In the genomic region with DNA sequence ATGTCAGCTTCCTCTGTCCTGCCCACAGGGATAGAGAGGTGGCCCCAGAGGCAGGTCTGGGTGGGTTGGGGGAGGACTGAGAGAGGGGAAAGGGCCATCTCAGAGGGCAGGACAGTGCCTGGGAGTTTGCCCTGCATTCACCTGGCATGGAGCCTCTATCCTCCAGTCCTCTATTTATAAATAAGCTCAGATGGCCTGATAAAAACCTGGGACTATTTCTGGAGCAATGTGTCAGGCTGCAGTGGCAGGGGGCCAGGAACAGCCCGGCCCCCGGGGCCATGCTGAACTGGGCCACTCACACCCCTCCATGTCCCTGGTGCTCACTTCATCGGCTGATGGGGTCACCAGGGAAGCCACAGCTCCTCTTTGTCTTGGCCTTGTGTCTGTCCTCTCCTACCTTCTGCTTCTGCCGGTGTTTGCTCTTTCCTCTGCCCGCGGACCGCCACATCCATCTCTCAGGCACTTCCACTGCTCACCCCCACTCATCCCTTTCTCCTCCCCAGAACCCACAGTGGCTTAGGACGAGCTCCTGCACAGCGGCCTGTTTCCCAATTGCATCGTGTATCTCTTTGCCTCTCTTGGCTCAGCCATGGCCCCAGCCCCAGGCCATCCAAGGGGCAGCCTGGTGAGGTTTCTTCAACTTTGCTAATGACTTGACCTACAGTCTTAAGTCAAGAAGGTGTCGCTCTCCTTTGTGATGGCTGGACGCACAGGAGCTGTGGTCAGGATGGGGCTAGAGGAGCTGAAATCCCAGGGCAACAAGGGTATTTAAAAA, we compare ENCODE assay signal across 23 cellular contexts. TPM values are rescaled to one million over a fixed set of nuclear protein-coding genes. Genes with fewer than 3 reads are reported as not detected.
A peak's percentile ranks its signal among the peaks of the same experiment; 100 is the strongest.
DNase-seq lines count a peak whose midpoint lies in the region; ATAC-seq and TF ChIP-seq lines count a peak whose summit lies in the region.
"Had no signal": no experiment of that assay in that cellular context is flagged by ENCODE, and none has a peak within 500 bp of the region (broad histone marks: within the 10 kb centered on the region; RNA-seq: fewer than 3 reads in every experiment).

No MANE protein-coding gene starts in this region.

- H3K4me1 Mint-ChIP-seq in activated T-helper 17 cell treated with anti-CD3 and anti-CD28 coated beads, Interleukin-2, amount 50 U/mL, for 72 hours, result no peaks in the 10 kb centered on the region
- H3K4me1 Mint-ChIP-seq: IgD-negative memory B cell had no signal

- TF ChIP-seq CTCF in stomach (IDR thresholded peaks at IDR 0.05), result no peak

- H3K9me3 ChIP-seq in mesenchymal stem cell (ENCODE audit: control insufficient read depth, low read length) (no peaks in the 10 kb centered on the region), stomach (no peaks in the 10 kb centered on the region)
- H3K9me3 ChIP-seq: lower lobe of right lung, suprapubic skin had no signal

- no peak overlapping the region for H3K4me3 Mint-ChIP-seq in activated T-helper 17 cell treated with anti-CD3 and anti-CD28 coated beads, Interleukin-2, amount 50 U/mL, for 72 hours
- H3K4me3 Mint-ChIP-seq: IgD-negative memory B cell; natural killer cell treated with Interleukin-12 subunit alpha and Interleukin-12 subunit beta and Interleukin-15 and Interleukin-18, amount 100 ng/mL, for 72 hours had no signal

- no peak overlapping the region for H3K27ac ChIP-seq in mesenchymal stem cell (ENCODE audit: low read length, poor library complexity, severe bottlenecking)
- H3K27ac ChIP-seq in stomach, result peak overlapping the region in 4 of 5 donors; percentile 40 to 79 (median 55)
- H3K27ac ChIP-seq: lower lobe of right lung, suprapubic skin had no signal

- no peak overlapping the region for H3K23ac ChIP-seq in mesenchymal stem cell (ENCODE audit: low read length in 2 of 2)

- H3K27me3 ChIP-seq in mesenchymal stem cell (ENCODE audit: control insufficient read depth in 1 of 2, insufficient read depth in 1 of 2, low read length in 2 of 2) (peaks cover 0 to 77% of the 10 kb centered on the region in 2 experiments), stomach (no peaks in the 10 kb centered on the region)
- H3K27me3 ChIP-seq: suprapubic skin had no signal

- H4K91ac ChIP-seq in mesenchymal stem cell (ENCODE audit: low read length), result no peak overlapping the region

- no peak overlapping the region for H2BK120ac ChIP-seq in mesenchymal stem cell (ENCODE audit: low read depth, low read length)

- no peak overlapping the region for H3K14ac ChIP-seq in mesenchymal stem cell (ENCODE audit: low read length in 2 of 2)

- WGBS in mesenchymal stem cell, result 92% methylated on average over 12 of the region's 12 CpGs
- WGBS in stomach, 5 donors, result 68 to 77% (median 71%) methylated on average over 12 of the region's 12 CpGs

- no peak overlapping the region for H4K8ac ChIP-seq in mesenchymal stem cell (ENCODE audit: low read length)

- H3K36me3 ChIP-seq in mesenchymal stem cell (ENCODE audit: control insufficient read depth in 1 of 2, insufficient read depth in 2 of 2, low read depth in 1 of 2, low read length in 2 of 2) (no peaks in the 10 kb centered on the region), stomach (no peaks in the 10 kb centered on the region)
- H3K36me3 ChIP-seq: lower lobe of right lung, suprapubic skin had no signal

- peaks cover 62% of the 10 kb centered on the region for H3K4me1 ChIP-seq in mesenchymal stem cell (ENCODE audit: control insufficient read depth, insufficient read depth, low read depth, low read length)
- H3K4me1 ChIP-seq in stomach, result peaks cover 50 to 88% (median 61%) of the 10 kb centered on the region in 4 donors

- H2AFZ ChIP-seq in mesenchymal stem cell (ENCODE audit: low read depth, low read length), result no peak overlapping the region

- no peak overlapping the region for H3K27ac Mint-ChIP-seq in activated T-helper 17 cell treated with anti-CD3 and anti-CD28 coated beads, Interleukin-2, amount 50 U/mL, for 72 hours
- H3K27ac Mint-ChIP-seq: activated T-helper 2 cell treated with anti-CD3 and anti-CD28 coated beads, Interferon-gamma antibody, Interleukin-2, Interleukin-4, amounts not matched to agents 10 μg/mL and 5 μg/mL and 100 μg/mL, durations not matched to agents 14 hours and 24 hours and 36 hours; IgD-negative memory B cell; natural killer cell treated with Interleukin-12 subunit alpha and Interleukin-12 subunit beta and Interleukin-15 and Interleukin-18, amount 100 ng/mL, for 72 hours had no signal

- H3K4ac ChIP-seq in mesenchymal stem cell (ENCODE audit: low read depth in 1 of 2, low read length in 2 of 2), result no peak overlapping the region

- H3K4me2 ChIP-seq in mesenchymal stem cell (ENCODE audit: low read length, poor library complexity, severe bottlenecking), result no peak overlapping the region

- H2BK15ac ChIP-seq in mesenchymal stem cell (ENCODE audit: low read depth, poor library complexity, severe bottlenecking), result no peak overlapping the region

- no peak for TF ChIP-seq POLR2A in stomach (IDR thresholded peaks at IDR 0.05)

- H3K36me3 Mint-ChIP-seq in activated T-helper 17 cell treated with anti-CD3 and anti-CD28 coated beads, Interleukin-2, amount 50 U/mL, for 72 hours (ENCODE audit: low read depth), result no peaks in the 10 kb centered on the region
- H3K36me3 Mint-ChIP-seq: IgD-negative memory B cell; natural killer cell treated with Interleukin-12 subunit alpha and Interleukin-12 subunit beta and Interleukin-15 and Interleukin-18, amount 100 ng/mL, for 72 hours had no signal

- H3K27me3 Mint-ChIP-seq in activated T-helper 17 cell treated with anti-CD3 and anti-CD28 coated beads, Interleukin-2, amount 50 U/mL, for 72 hours, result peaks cover 19% of the 10 kb centered on the region

- no peak overlapping the region for H2BK12ac ChIP-seq in mesenchymal stem cell (ENCODE audit: low read length in 2 of 2)

- H3K79me1 ChIP-seq in mesenchymal stem cell (replicated peaks; ENCODE audit: low read length, poor library complexity, severe bottlenecking), result no peaks in the 10 kb centered on the region

- intact Hi-C loops in Right ventricle myocardium superior (cut with DNase I) (no loop called here), stomach (cut with DNase I; ENCODE audit: low total_unique reads) (no loop called here)

- no peaks in the 10 kb centered on the region for H3K9me3 Mint-ChIP-seq in activated T-helper 17 cell treated with anti-CD3 and anti-CD28 coated beads, Interleukin-2, amount 50 U/mL, for 72 hours
- H3K9me3 Mint-ChIP-seq: activated T-helper 2 cell treated with anti-CD3 and anti-CD28 coated beads, Interferon-gamma antibody, Interleukin-2, Interleukin-4, amounts not matched to agents 10 μg/mL and 5 μg/mL and 100 μg/mL, durations not matched to agents 14 hours and 24 hours and 36 hours; IgD-negative memory B cell; natural killer cell treated with Interleukin-12 subunit alpha and Interleukin-12 subunit beta and Interleukin-15 and Interleukin-18, amount 100 ng/mL, for 72 hours had no signal

- H3K18ac ChIP-seq in mesenchymal stem cell (ENCODE audit: low read depth in 1 of 2, low read length in 2 of 2), result no peak overlapping the region

- no peak overlapping the region for H3K9ac ChIP-seq in mesenchymal stem cell (ENCODE audit: low read length)

- H2AK5ac ChIP-seq in mesenchymal stem cell (ENCODE audit: low read length, severe bottlenecking), result peak overlapping the region; percentile 47

- TF ChIP-seq EP300 in stomach (IDR thresholded peaks at IDR 0.05), result no peak

- no peak overlapping the region for H3K4me3 ChIP-seq in mesenchymal stem cell (ENCODE audit: insufficient read depth in 1 of 2, low read depth in 1 of 2, low read length in 2 of 2)
- H3K4me3 ChIP-seq in stomach, result no peak overlapping the region
- H3K4me3 ChIP-seq: lower lobe of right lung, suprapubic skin had no signal

- ATAC-seq in Right ventricle myocardium superior (ENCODE audit: poor library complexity), result peak; percentile 78
- no peak for ATAC-seq in activated T-helper 17 cell treated with anti-CD3 and anti-CD28 coated beads, Interleukin-2, amount 50 U/mL, for 72 hours (replicated peaks)
- no peak for ATAC-seq in HG03095 (IDR thresholded peaks at IDR 0.05; ENCODE audit: unreplicated experiment)
- ATAC-seq: lower lobe of right lung; natural killer cell treated with Interleukin-12 subunit alpha and Interleukin-12 subunit beta and Interleukin-15 and Interleukin-18, amount 100 ng/mL, for 72 hours had no signal

- DNase-seq in RPMI7951 (ENCODE audit: low read depth) (peak; percentile 17), Right ventricle myocardium superior (peak; percentile 84), mesenchymal stem cell (no peak), stomach (peak; percentile 68), LoVo (ENCODE audit: low spot score) (no peak)
- DNase-seq: activated CD4-positive, CD25-positive, alpha-beta regulatory T cell; cerebellar nuclear complex; GDM1; lower lobe of right lung; MV-4-11; NCI-H2029 treated with DMSO at 0.1 percent for 48 hours; NCI-H446 treated with DMSO at 0.1 percent for 48 hours; SHP77; stimulated activated CD4-positive, alpha-beta T cell treated with anti-CD3 and anti-CD28 coated beads, Interleukin-4, amount 100 ng/mL, for 24 hours; stimulated activated CD8-positive, alpha-beta memory T cell treated with anti-CD3 and anti-CD28 coated beads, Interleukin-4, amount 100 ng/mL, for 48 hours; T-helper 2 cell had no signal

- no peak overlapping the region for H2BK5ac ChIP-seq in mesenchymal stem cell (ENCODE audit: low read depth, low read length, poor library complexity, severe bottlenecking)

RNA-seq across cellular contexts. Expression of gene SCTR, which starts 38.8 kb away (rescaled TPM):
- total RNA-seq in RPMI7951 (2014; rRNA removed; shearing (Covaris generic)), result not detected in 2 replicates
- total RNA-seq in Right ventricle myocardium superior, result 0.43 TPM
- not detected for polyA plus RNA-seq in mesenchymal stem cell (2013, experiment 1 of 2)
- not detected for polyA plus RNA-seq in mesenchymal stem cell (2013, experiment 2 of 2)
- 1 to 10 TPM in 1 of 5 donors, under 1 TPM in 2, not detected in 2; 0.18 to 1.4 (median 0.89) TPM for total RNA-seq in stomach
- 1 to 10 TPM; 6.7 to 8.6 (median 7.0) TPM for polyA plus RNA-seq in stomach
- total RNA-seq in activated T-helper 17 cell treated with anti-CD3 and anti-CD28 coated beads, Interleukin-2, amount 50 U/mL, for 72 hours, result not detected
- total RNA-seq: activated CD8-positive, alpha-beta memory T cell treated with anti-CD3 and anti-CD28 coated beads for 36 hours; activated T-helper 2 cell treated with anti-CD3 and anti-CD28 coated beads, Interferon-gamma antibody, Interleukin-2, Interleukin-4, amounts not matched to agents 10 μg/mL and 5 μg/mL and 100 μg/mL, durations not matched to agents 14 hours and 24 hours and 36 hours; natural killer cell treated with Interleukin-12 subunit alpha and Interleukin-12 subunit beta and Interleukin-15 and Interleukin-18, amount 100 ng/mL, for 72 hours; suprapubic skin had no signal
- polyA plus RNA-seq: IgD-negative memory B cell had no signal

RNA-seq across cellular contexts. Expression of gene TMEM37, which starts 53.9 kb away (rescaled TPM):
- total RNA-seq in RPMI7951 (2014; rRNA removed; shearing (Covaris generic)), result not detected in 2 replicates
- 2.8 TPM for total RNA-seq in Right ventricle myocardium superior
- polyA plus RNA-seq in mesenchymal stem cell (2013, experiment 1 of 2), result 1.3 TPM
- polyA plus RNA-seq in mesenchymal stem cell (2013, experiment 2 of 2), result 1.5 TPM
- 10 to 100 TPM in 3 of 5 donors, 1 to 10 TPM in 1, not detected in 1; 5.7 to 27.8 (median 18.9) TPM for total RNA-seq in stomach
- 10 to 100 TPM in 2 of 3 donors, 1 to 10 TPM in 1; 6.7 to 16.4 (median 12.7) TPM for polyA plus RNA-seq in stomach
- total RNA-seq in activated T-helper 17 cell treated with anti-CD3 and anti-CD28 coated beads, Interleukin-2, amount 50 U/mL, for 72 hours, result not detected
- total RNA-seq: activated CD8-positive, alpha-beta memory T cell treated with anti-CD3 and anti-CD28 coated beads for 36 hours; natural killer cell treated with Interleukin-12 subunit alpha and Interleukin-12 subunit beta and Interleukin-15 and Interleukin-18, amount 100 ng/mL, for 72 hours had no signal
- polyA plus RNA-seq: IgD-negative memory B cell had no signal

RNA-seq across cellular contexts. Expression of gene CFAP221, which starts 58.7 kb away (rescaled TPM):
- total RNA-seq in RPMI7951 (2014; rRNA removed; shearing (Covaris generic)), result not detected in 2 replicates
- total RNA-seq in Right ventricle myocardium superior (0.67 TPM), stomach (10 to 100 TPM in 1 of 5 donors, 1 to 10 TPM in 2, not detected in 2; 1.3 to 15.1 (median 3.1) TPM)
- polyA plus RNA-seq in mesenchymal stem cell (2013, experiment 1 of 2), result 0.03 TPM
- 0.07 TPM for polyA plus RNA-seq in mesenchymal stem cell (2013, experiment 2 of 2)
- under 1 TPM; 0.31 to 0.80 (median 0.68) TPM for polyA plus RNA-seq in stomach
- not detected for total RNA-seq in activated T-helper 17 cell treated with anti-CD3 and anti-CD28 coated beads, Interleukin-2, amount 50 U/mL, for 72 hours
- total RNA-seq: activated CD8-positive, alpha-beta memory T cell treated with anti-CD3 and anti-CD28 coated beads for 36 hours; activated T-helper 2 cell treated with anti-CD3 and anti-CD28 coated beads, Interferon-gamma antibody, Interleukin-2, Interleukin-4, amounts not matched to agents 10 μg/mL and 5 μg/mL and 100 μg/mL, durations not matched to agents 14 hours and 24 hours and 36 hours; natural killer cell treated with Interleukin-12 subunit alpha and Interleukin-12 subunit beta and Interleukin-15 and Interleukin-18, amount 100 ng/mL, for 72 hours had no signal
- polyA plus RNA-seq: IgD-negative memory B cell had no signal

Comparison
In these comparisons a context has a peak if more than half of its experiments do, and no peak if none do; other contexts are left out.
1. DNase-seq: peak in RPMI7951 (single experiment), Right ventricle myocardium superior (single experiment) and stomach (single experiment); none in mesenchymal stem cell (single experiment) and LoVo (single experiment).